Comparison of ENCODE assay signal across 13 cellular contexts in genomic region chr3:23550402-23550801, GRCh38.
DNase-seq lines count a peak whose midpoint lies in the region; ATAC-seq lines count a peak whose summit lies in the region.
"Had no signal": no experiment of that assay in that cellular context is flagged by ENCODE, and none has a peak within 500 bp of the region (broad histone marks: within the 10 kb centered on the region; RNA-seq: fewer than 3 reads in every experiment).

No MANE protein-coding gene starts in this region.

- ATAC-seq in GM18861 (IDR thresholded peaks at IDR 0.05; ENCODE audit: unreplicated experiment) (peak; percentile 71), GM21423 (IDR thresholded peaks at IDR 0.05; ENCODE audit: unreplicated experiment) (peak; percentile 84), HG02981 (IDR thresholded peaks at IDR 0.05; ENCODE audit: unreplicated experiment) (peak; percentile 79)

- H3K27ac Mint-ChIP-seq in IgD-negative memory B cell, result peak overlapping the region in 2 of 3 donors; percentile 26 to 49
- H3K27ac Mint-ChIP-seq in immature natural killer cell, result no peak overlapping the region
- H3K27ac Mint-ChIP-seq: activated naive CD8-positive, alpha-beta T cell had no signal

- H3K27me3 Mint-ChIP-seq in IgD-negative memory B cell (no peaks in the 10 kb centered on the region), immature natural killer cell (ENCODE audit: low read depth in 3 of 3) (peaks cover 0 to 7% (median 2%) of the 10 kb centered on the region in 3 donors)
- H3K27me3 Mint-ChIP-seq: activated naive CD8-positive, alpha-beta T cell had no signal

- DNase-seq in NCI-H2171 treated with DMSO at 0.1 percent for 48 hours (lab: John Stamatoyannopoulos, UW), result no peak
- no peak for DNase-seq in immature natural killer cell
- no peak for DNase-seq in AG20443 (ENCODE audit: low spot score)
- DNase-seq in middle frontal gyrus (ENCODE audit: extremely low spot score, low spot score), result no peak
- DNase-seq: activated CD4-positive, alpha-beta T cell treated with anti-CD3 and anti-CD28 coated beads, Interleukin-2, amount 50 U/mL, for 4 hours; C1 segment of cervical spinal cord; NCI-H1105; sigmoid colon had no signal

- H3K36me3 Mint-ChIP-seq in IgD-negative memory B cell (peaks cover 4% of the 10 kb centered on the region), immature natural killer cell (no peaks in the 10 kb centered on the region)
- H3K36me3 Mint-ChIP-seq: activated naive CD8-positive, alpha-beta T cell had no signal

- H3K4me1 Mint-ChIP-seq in IgD-negative memory B cell (peaks cover 12 to 21% (median 14%) of the 10 kb centered on the region in 3 donors), immature natural killer cell (no peaks in the 10 kb centered on the region)

- H3K4me3 Mint-ChIP-seq in IgD-negative memory B cell (no peak overlapping the region), immature natural killer cell (no peak overlapping the region)
- H3K4me3 Mint-ChIP-seq: activated naive CD8-positive, alpha-beta T cell had no signal

- peaks cover 0 to under 1% (median 0%) of the 10 kb centered on the region in 3 donors for H3K9me3 Mint-ChIP-seq in IgD-negative memory B cell
- peaks cover 0 to 3% (median 0%) of the 10 kb centered on the region in 6 donors for H3K9me3 Mint-ChIP-seq in immature natural killer cell

Comparison
In these comparisons a context has a peak if more than half of its experiments do, and no peak if none do; other contexts are left out.
1. H3K27ac Mint-ChIP-seq: peak in IgD-negative memory B cell (2 of 3); none in immature natural killer cell (0 of 6).
2. Peak in every context shown above with its lines, with median percentiles within 50 percentile points of each other: ATAC-seq.